Comparison of ENCODE assay signal across 16 cellular contexts in the genomic region with DNA sequence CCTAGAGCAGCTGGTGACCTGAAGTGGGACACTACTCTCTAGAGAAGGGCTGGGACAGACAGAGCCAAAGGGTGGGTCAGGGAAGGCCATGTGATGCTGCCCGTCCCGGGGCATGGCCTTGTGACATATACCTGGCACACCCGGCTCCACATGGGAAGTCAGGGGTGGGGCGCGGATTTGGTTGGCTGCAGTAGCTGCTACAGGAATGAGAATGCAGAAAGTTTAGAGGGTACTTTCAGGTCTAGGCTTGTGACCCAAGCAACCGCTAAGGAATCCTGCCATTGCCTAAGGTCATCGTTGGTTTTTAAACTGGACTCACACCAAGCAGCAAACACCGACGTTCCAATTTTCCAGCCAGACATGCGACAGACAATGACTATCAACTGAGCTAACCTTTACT. TPM values are rescaled to one million over a fixed set of nuclear protein-coding genes. Genes with fewer than 3 reads are reported as not detected.
DNase-seq lines count a peak whose midpoint lies in the region; ATAC-seq, FAIRE-seq and TF ChIP-seq lines count a peak whose summit lies in the region.
"Had no signal": no experiment of that assay in that cellular context is flagged by ENCODE, and none has a peak within 500 bp of the region (broad histone marks: within the 10 kb centered on the region; RNA-seq: fewer than 3 reads in every experiment).

No MANE protein-coding gene starts in this region.

- H3K79me2 ChIP-seq in GM12878 (ENCODE audit: control insufficient read depth, insufficient read depth, low read length) (no peaks in the 10 kb centered on the region), mesendoderm (ENCODE audit: control insufficient read depth, insufficient read depth, low read length) (no peaks in the 10 kb centered on the region)

- 95% methylated on average over 10 of the region's 10 CpGs for WGBS in GM12878 (ENCODE audit: insufficient coverage, insufficient replicate concordance, low lambda C conversion rate, missing lambda C conversion rate)
- WGBS in mesendoderm (ENCODE audit: extremely low coverage, insufficient coverage, low lambda C conversion rate) = no CpG with 5 or more reads among the region's 10 CpGs

- TF ChIP-seq CTCF in activated CD8-positive, alpha-beta T cell treated with anti-CD3 and anti-CD28 coated beads for 36 hours (IDR thresholded peaks at IDR 0.05) = no peak
- no peak for TF ChIP-seq CTCF in GM12878 (IDR thresholded peaks at IDR 0.05 in 2 of 3, conservative IDR thresholded peaks at IDR 0.05 in 1 of 3; ENCODE audit: control insufficient read depth in 2 of 3, extremely low read depth in 1 of 3, insufficient read depth in 1 of 3, low read depth in 3 of 3, low read length in 3 of 3)
- TF ChIP-seq CTCF in tibial artery (IDR thresholded peaks at IDR 0.05) = no peak

- no peaks in the 10 kb centered on the region for H3K79me1 ChIP-seq in mesendoderm (ENCODE audit: low read length)

- no peak overlapping the region for H3K18ac ChIP-seq in mesendoderm (ENCODE audit: low read length)

- H3K9me3 ChIP-seq in GM12878 (replicated peaks; ENCODE audit: control insufficient read depth, insufficient read depth, low read length) (no peaks in the 10 kb centered on the region; the same call in none of the 3 replicates), tibial artery (no peaks in the 10 kb centered on the region)
- H3K9me3 ChIP-seq: body of pancreas had no signal

- intact Hi-C loops in activated CD8-positive, alpha-beta T cell treated with anti-CD3 and anti-CD28 coated beads for 36 hours (cut with micrococcal nuclease) = loop anchor here (10.0 kb wide), 1 partner anchor 272 kb away; a partner anchor contains a TSS
- intact Hi-C loops in GM12878 (cut with micrococcal nuclease; ENCODE audit: unreplicated experiment) = no loop called here
- intact Hi-C loops in tibial artery (cut with DNase I; ENCODE audit: low total_unique reads) = no loop called here

- H3K4me3 ChIP-seq in GM12878 (no peak overlapping the region), mesendoderm (ENCODE audit: low read length) (no peak overlapping the region), tibial artery (no peak overlapping the region)
- H3K4me3 ChIP-seq: body of pancreas had no signal

- TF ChIP-seq RAD21 in GM12878 (IDR thresholded peaks at IDR 0.05; ENCODE audit: insufficient read depth, low read depth, low read length) = no peak

- peaks cover 78% of the 10 kb centered on the region for H3K4me1 Mint-ChIP-seq in activated CD8-positive, alpha-beta T cell treated with anti-CD3 and anti-CD28 coated beads, Interleukin-2, amount 10 ng/mL, durations not matched to agents 7 days and 5 days (ENCODE audit: low read depth)
- peaks cover 32% of the 10 kb centered on the region for H3K4me1 Mint-ChIP-seq in activated CD8-positive, alpha-beta T cell treated with anti-CD3 and anti-CD28 coated beads for 36 hours (ENCODE audit: low read depth)

- no TSS peak for BruUV-seq in GM12878 (replicated peaks; lab: Mats Ljungman, UMichigan)

- no peak for TF ChIP-seq EP300 in GM12878 (IDR thresholded peaks at IDR 0.05; ENCODE audit: borderline replicate concordance in 1 of 2, control insufficient read depth in 1 of 2, low read depth in 2 of 2, low read length in 2 of 2)

- no peak overlapping the region for H3K4ac ChIP-seq in mesendoderm (ENCODE audit: low read depth, low read length)

- no peak overlapping the region for H2BK5ac ChIP-seq in mesendoderm (ENCODE audit: low read length)

- no peak overlapping the region for H2BK15ac ChIP-seq in mesendoderm (replicated peaks; ENCODE audit: low read depth)

- H3K27ac ChIP-seq in GM12878 (ENCODE audit: control insufficient read depth, insufficient read depth) (peak overlapping the region; percentile 85), mesendoderm (ENCODE audit: low read depth, low read length) (no peak overlapping the region), tibial artery (peak overlapping the region; percentile 80 to 84)

- SMC1A ChIA-PET in GM12878 (lab: Charles Lee; ENCODE audit: uncharacterized antibody, unreplicated experiment) = interaction anchor here (1.1 to 3.8 kb wide), 4 partner anchors 12 to 73 kb away, joined by 3 to 26 read pairs (median 6); no protein-coding TSS in a partner anchor

- in situ Hi-C loops in GM12878 (cut with MboI) = no loop called here

- no peak overlapping the region for H2AFZ ChIP-seq in GM12878 (ENCODE audit: control insufficient read depth, low read depth, low read length)

- ATAC-seq in activated CD8-positive, alpha-beta T cell treated with anti-CD3 and anti-CD28 coated beads, Interleukin-2, amount 10 ng/mL, durations not matched to agents 7 days and 5 days = no peak
- ATAC-seq in activated CD8-positive, alpha-beta T cell treated with anti-CD3 and anti-CD28 coated beads for 36 hours = no peak
- ATAC-seq in GM12878 = no peak
- no peak for ATAC-seq in GM18858 (IDR thresholded peaks at IDR 0.05; ENCODE audit: unreplicated experiment)
- ATAC-seq: body of pancreas; effector memory CD8-positive, alpha-beta T cell; HCT116 had no signal

- no peak overlapping the region for H4K5ac ChIP-seq in mesendoderm (ENCODE audit: low read length)

- no peak for DNase-seq in activated CD8-positive, alpha-beta T cell treated with anti-CD3 and anti-CD28 coated beads, Interleukin-2, amount 10 ng/mL, durations not matched to agents 7 days and 5 days
- DNase-seq in activated CD8-positive, alpha-beta T cell treated with anti-CD3 and anti-CD28 coated beads for 36 hours = no peak
- no peak for DNase-seq in GM12878 (ENCODE audit: low read depth, low spot score)
- DNase-seq in mesendoderm = no peak
- DNase-seq in tibial artery = no peak
- no peak for DNase-seq in stimulated activated CD8-positive, alpha-beta memory T cell treated with anti-CD3 and anti-CD28 coated beads, Interleukin-4, amount 100 ng/mL, for 48 hours
- no peak for DNase-seq in NCI-H2227 treated with DMSO at 0.1 percent for 48 hours (lab: John Stamatoyannopoulos, UW)
- DNase-seq: activated effector memory CD4-positive, alpha-beta T cell treated with Interleukin-2 at 50 U/mL for 16 hours; effector memory CD8-positive, alpha-beta T cell; islet precursor cell; NCI-H2081; stimulated activated naive CD4-positive, alpha-beta T cell treated with Interleukin-2 at 50 U/mL for 16 hours had no signal

- no peak for TF ChIP-seq POLR2A in GM12878 (IDR thresholded peaks at IDR 0.05; ENCODE audit: low read depth, low read length)

- H3K27me3 ChIP-seq in GM12878 (replicated peaks in 1 of 2; ENCODE audit: control insufficient read depth in 2 of 2, insufficient read depth in 2 of 2, low read length in 1 of 2) = no peaks in the 10 kb centered on the region
- H3K27me3 ChIP-seq in mesendoderm (ENCODE audit: insufficient read depth, low read length, poor library complexity) = no peaks in the 10 kb centered on the region
- no peaks in the 10 kb centered on the region for H3K27me3 ChIP-seq in tibial artery
- H3K27me3 ChIP-seq: body of pancreas had no signal

- POLR2A ChIA-PET in activated CD8-positive, alpha-beta T cell treated with anti-CD3 and anti-CD28 coated beads, Interleukin-2, amount 10 ng/mL, durations not matched to agents 7 days and 5 days (lab: Charles Lee) = interaction anchor here (1.2 to 3.9 kb wide), 2 partner anchors 14 to 26 kb away, joined by 5 to 30 read pairs; a partner anchor contains a TSS
- POLR2A ChIA-PET in activated CD8-positive, alpha-beta T cell treated with anti-CD3 and anti-CD28 coated beads for 36 hours (lab: Charles Lee) = interaction anchor here (1.2 to 2.0 kb wide), 2 partner anchors 9 to 25 kb away, joined by 4 to 6 read pairs; a partner anchor contains a TSS
- POLR2A ChIA-PET in GM12878 (lab: Charles Lee) = no interaction called here

- H3K36me3 ChIP-seq in GM12878 (ENCODE audit: control insufficient read depth in 2 of 2, insufficient read depth in 2 of 2, low read length in 1 of 2) (peaks cover 0 to 14% of the 10 kb centered on the region in 2 experiments; a peak in 2 of 4 replicates), mesendoderm (ENCODE audit: control insufficient read depth, insufficient read depth, low read length) (no peaks in the 10 kb centered on the region), tibial artery (peaks cover 5 to 15% (median 6%) of the 10 kb centered on the region in 3 donors)

- H3K23ac ChIP-seq in mesendoderm (ENCODE audit: low read length) = no peak overlapping the region

- no peak overlapping the region for H2AK5ac ChIP-seq in mesendoderm (ENCODE audit: low read length)

- H4K20me1 ChIP-seq in GM12878 (ENCODE audit: control insufficient read depth, insufficient read depth) = no peaks in the 10 kb centered on the region

- H3K4me1 ChIP-seq in GM12878 (ENCODE audit: control insufficient read depth, insufficient read depth, low read length) (peaks cover 49% of the 10 kb centered on the region), mesendoderm (ENCODE audit: control insufficient read depth, low read depth, low read length) (peaks cover 8% of the 10 kb centered on the region), tibial artery (peaks cover 0 to 22% (median 7%) of the 10 kb centered on the region in 4 donors)
- H3K4me1 ChIP-seq: body of pancreas had no signal

- H4K8ac ChIP-seq in mesendoderm (ENCODE audit: low read depth, low read length) = no peak overlapping the region

- H3K9me3 Mint-ChIP-seq in activated CD8-positive, alpha-beta T cell treated with anti-CD3 and anti-CD28 coated beads, Interleukin-2, amount 10 ng/mL, durations not matched to agents 7 days and 5 days (ENCODE audit: insufficient read depth) = peaks cover 4% of the 10 kb centered on the region
- H3K9me3 Mint-ChIP-seq in activated CD8-positive, alpha-beta T cell treated with anti-CD3 and anti-CD28 coated beads for 36 hours = peaks cover 3% of the 10 kb centered on the region
- H3K9me3 Mint-ChIP-seq: effector memory CD8-positive, alpha-beta T cell had no signal

- H3K4me2 ChIP-seq in GM12878 (ENCODE audit: control insufficient read depth, insufficient read depth) (no peak overlapping the region), mesendoderm (ENCODE audit: low read length) (no peak overlapping the region)

- RAD21 ChIA-PET in GM12878 (lab: Charles Lee; ENCODE audit: unreplicated experiment) = no interaction called here

- H3K9ac ChIP-seq in GM12878 (ENCODE audit: control insufficient read depth, insufficient read depth, low read length) = peak overlapping the region; percentile 55; the same call in 1 of the 2 replicates
- no peak overlapping the region for H3K9ac ChIP-seq in mesendoderm (ENCODE audit: low read length)

- peaks cover 84% of the 10 kb centered on the region for H3K36me3 Mint-ChIP-seq in activated CD8-positive, alpha-beta T cell treated with anti-CD3 and anti-CD28 coated beads, Interleukin-2, amount 10 ng/mL, durations not matched to agents 7 days and 5 days (ENCODE audit: low read depth)
- H3K36me3 Mint-ChIP-seq in activated CD8-positive, alpha-beta T cell treated with anti-CD3 and anti-CD28 coated beads for 36 hours (ENCODE audit: low read depth) = no peaks in the 10 kb centered on the region

- CTCF ChIA-PET in activated CD8-positive, alpha-beta T cell treated with anti-CD3 and anti-CD28 coated beads, Interleukin-2, amount 10 ng/mL, durations not matched to agents 7 days and 5 days (lab: Charles Lee) = interaction anchor here (1.1 to 1.2 kb wide), 2 partner anchors 11 to 73 kb away, joined by 3 to 4 read pairs; no protein-coding TSS in a partner anchor
- CTCF ChIA-PET in activated CD8-positive, alpha-beta T cell treated with anti-CD3 and anti-CD28 coated beads for 36 hours (lab: Charles Lee) = interaction anchor here (0.8 to 1.0 kb wide), 3 partner anchors 18 to 74 kb away, joined by 3 read pairs; no protein-coding TSS in a partner anchor
- CTCF ChIA-PET in GM12878 (lab: Yijun Ruan, JAX) = interaction anchor here (0.6 to 1.2 kb wide), 3 partner anchors 28 to 321 kb away, joined by 3 to 4 read pairs (median 3); no protein-coding TSS in a partner anchor

- H3K4me3 Mint-ChIP-seq in activated CD8-positive, alpha-beta T cell treated with anti-CD3 and anti-CD28 coated beads, Interleukin-2, amount 10 ng/mL, durations not matched to agents 7 days and 5 days = no peak overlapping the region
- H3K4me3 Mint-ChIP-seq in activated CD8-positive, alpha-beta T cell treated with anti-CD3 and anti-CD28 coated beads for 36 hours = no peak overlapping the region

- H2BK120ac ChIP-seq in mesendoderm (ENCODE audit: low read depth, low read length) = no peak overlapping the region

- H3K27me3 Mint-ChIP-seq in activated CD8-positive, alpha-beta T cell treated with anti-CD3 and anti-CD28 coated beads, Interleukin-2, amount 10 ng/mL, durations not matched to agents 7 days and 5 days (ENCODE audit: low read depth) = no peaks in the 10 kb centered on the region
- no peaks in the 10 kb centered on the region for H3K27me3 Mint-ChIP-seq in activated CD8-positive, alpha-beta T cell treated with anti-CD3 and anti-CD28 coated beads for 36 hours
- H3K27me3 Mint-ChIP-seq: effector memory CD8-positive, alpha-beta T cell; progenitor cell of endocrine pancreas had no signal

- FAIRE-seq in GM12878 (lab: Jason Lieb, UNC) = no peak

- peak overlapping the region; percentile 19 for H3K56ac ChIP-seq in mesendoderm (ENCODE audit: low read length)

- peak overlapping the region; percentile 90 for H3K27ac Mint-ChIP-seq in activated CD8-positive, alpha-beta T cell treated with anti-CD3 and anti-CD28 coated beads, Interleukin-2, amount 10 ng/mL, durations not matched to agents 7 days and 5 days
- H3K27ac Mint-ChIP-seq in activated CD8-positive, alpha-beta T cell treated with anti-CD3 and anti-CD28 coated beads for 36 hours = no peak overlapping the region

RNA-seq across cellular contexts. Expression of a gene that starts 25.9 kb away (rescaled TPM):
- 10 to 100 TPM; 31.0 to 31.5 TPM for total RNA-seq in activated CD8-positive, alpha-beta T cell treated with anti-CD3 and anti-CD28 coated beads, Interleukin-2, amount 10 ng/mL, durations not matched to agents 7 days and 5 days
- total RNA-seq in activated CD8-positive, alpha-beta T cell treated with anti-CD3 and anti-CD28 coated beads for 36 hours = 1 to 10 TPM; 1.6 to 2.2 TPM
- 2.7 and 4.2 TPM in 2 replicates for total RNA-seq in GM12878 (2013; cell fraction: nucleolus; rRNA removed)
- total RNA-seq in GM12878 (2014; rRNA removed) (5.0 and 6.9 TPM in 2 replicates), GM12878 (2014; rRNA removed; fragmentation: Illumina TruSeq; extraction: Trizol) (6.9 and 8.3 TPM in 2 replicates), GM12878 (2021) (5.9 and 7.7 TPM in 2 replicates)
- polyA plus RNA-seq in GM12878 (2011; ENCODE audit: low read depth) = 9.4 TPM
- polyA plus RNA-seq in GM12878 (2011; rRNA removed) (9.8 and 15.3 TPM in 2 replicates), GM12878 (2014; fragmentation: Illumina TruSeq; extraction: Trizol) (7.4 and 8.7 TPM in 2 replicates), GM12878 (2014; fragmentation: Nextera tagmentation; extraction: Ambion mirVana) (10 to 100 TPM in 1 of 2 experiments, 1 to 10 TPM in 1; 8.7 to 10.4 TPM), GM12878 (2014; rRNA removed) (7.5 and 7.7 TPM in 2 replicates), GM12878 (2016; fragmentation: Nextera tagmentation; extraction: Ambion mirVana) (10 to 100 TPM; 15.8 to 16.0 TPM)
- 3.9 and 5.7 TPM in 2 replicates for polyA plus RNA-seq in GM12878 (2011; cell fraction: cytosol; rRNA removed)
- polyA plus RNA-seq in GM12878 (2011; cell fraction: nucleus; rRNA removed) = 14.0 and 14.2 TPM in 2 replicates
- 9.5 and 16.1 TPM in 2 replicates for polyA plus RNA-seq in GM12878 (2012)
- polyA minus RNA-seq in GM12878 (2011; rRNA and poly(A)+ RNA removed) = 6.9 and 8.3 TPM in 2 replicates
- polyA minus RNA-seq in GM12878 (2011; cell fraction: cytosol; rRNA and poly(A)+ RNA removed) = 1.6 and 1.9 TPM in 2 replicates
- 2.9 and 3.6 TPM in 2 replicates for polyA minus RNA-seq in GM12878 (2011; cell fraction: nucleus; rRNA and poly(A)+ RNA removed)
- polyA plus RNA-seq in mesendoderm (2013, experiment 1 of 2) = 8.9 TPM
- polyA plus RNA-seq in mesendoderm (2013, experiment 2 of 2) = 9.0 TPM
